13 cellular contexts compared by ENCODE assay signal in genomic region chr1:164712131-164713031, GRCh38.
DNase-seq lines count a peak whose midpoint lies in the region; ATAC-seq and TF ChIP-seq lines count a peak whose summit lies in the region.
"Had no signal": no experiment of that assay in that cellular context is flagged by ENCODE, and none has a peak within 500 bp of the region (broad histone marks: within the 10 kb centered on the region; RNA-seq: fewer than 3 reads in every experiment).

No MANE protein-coding gene starts in this region.

- peak overlapping the region; percentile 33 for H2AFZ ChIP-seq in IMR-90 (replicated peaks; ENCODE audit: low read length, poor library complexity)

- WGBS in IMR-90 (ENCODE audit: extremely low coverage in 2 of 2, insufficient read length in 1 of 2), 2 experiments: 66% methylated on average over 13 of the region's 25 CpGs; no CpG with 5 or more reads in 1 of the 2 experiments

- no peak for TF ChIP-seq POLR2A in IMR-90 (IDR thresholded peaks at IDR 0.05; ENCODE audit: low read depth, low read length)
- no peak for TF ChIP-seq POLR2A in breast epithelium (IDR thresholded peaks at IDR 0.05)
- no peak for TF ChIP-seq POLR2A in gastrocnemius medialis (IDR thresholded peaks at IDR 0.05)

- H2AK5ac ChIP-seq in IMR-90 (ENCODE audit: low read depth, low read length): peak overlapping the region; percentile 61

- no peak overlapping the region for H2AK9ac ChIP-seq in IMR-90 (replicated peaks; ENCODE audit: low read depth, low read length, poor library complexity)

- no peak for TF ChIP-seq RAD21 in IMR-90 (IDR thresholded peaks at IDR 0.05; ENCODE audit: low read length)

- no peak overlapping the region for H3K9ac ChIP-seq in IMR-90 (ENCODE audit: low read depth, low read length)
- H3K9ac ChIP-seq in iPS-20b (ENCODE audit: low read depth, low read length): peak overlapping the region; percentile 23; the same call in 1 of the 2 replicates

- H3K79me1 ChIP-seq in IMR-90 (ENCODE audit: low read depth in 1 of 2, low read length in 2 of 2): peaks cover 9 to 20% of the 10 kb centered on the region in 2 experiments; a peak in 2 of 4 replicates

- 0 out of 2 replicates have a peak overlapping the region, but pooled peaks have one; percentile 5 for H4K91ac ChIP-seq in IMR-90 (ENCODE audit: insufficient read depth, low read depth, low read length)

- H3K9me1 ChIP-seq in IMR-90 (ENCODE audit: insufficient read depth, low read length): peaks cover 16% of the 10 kb centered on the region; the same call in 1 of the 2 replicates

- H3K4me1 ChIP-seq in IMR-90 (ENCODE audit: control insufficient read depth, insufficient read depth, low read length) (peaks cover 24% of the 10 kb centered on the region), breast epithelium (peaks cover 0 to 3% of the 10 kb centered on the region in 2 donors), iPS-20b (ENCODE audit: insufficient read depth, low read length) (peaks cover 19% of the 10 kb centered on the region), gastrocnemius medialis (peaks cover 54 to 69% of the 10 kb centered on the region in 2 donors)

- peak; percentile 27 for DNase-seq in IMR-90
- DNase-seq in breast epithelium (ENCODE audit: low spot score in 2 of 2): no peak
- DNase-seq in gastrocnemius medialis: no peak
- DNase-seq in epidermal melanocyte (ENCODE audit: insufficient read length, low spot score): no peak
- DNase-seq in amygdala (lab: John Stamatoyannopoulos, UW): no peak
- DNase-seq: CD4-positive, alpha-beta memory T cell; head of caudate nucleus; NCI-H774 had no signal

- H3K4me3 ChIP-seq in IMR-90 (ENCODE audit: insufficient read depth, low read depth, low read length) (no peak overlapping the region), breast epithelium (no peak overlapping the region), iPS-20b (ENCODE audit: low read length) (no peak overlapping the region), gastrocnemius medialis (no peak overlapping the region)
- H3K4me3 ChIP-seq: HAP-1 had no signal

- BruUV-seq in IMR-90 (replicated peaks; lab: Mats Ljungman, UMichigan): no TSS peak

- 0 out of 2 replicates have a peak overlapping the region, but pooled peaks have one; percentile 9 for H2BK120ac ChIP-seq in IMR-90 (ENCODE audit: low read depth, low read length)

- peak overlapping the region; percentile 90; the same call in 1 of the 3 replicates for H2BK15ac ChIP-seq in IMR-90 (ENCODE audit: low read depth, low read length)

- H3K14ac ChIP-seq in IMR-90 (replicated peaks; ENCODE audit: low read depth, low read length): 0 out of 2 replicates have a peak overlapping the region, but pooled peaks have one; percentile 18

- TF ChIP-seq CTCF in IMR-90 (conservative IDR thresholded peaks at IDR 0.05; ENCODE audit: low read depth, low read length): no peak
- no peak for TF ChIP-seq CTCF in breast epithelium (IDR thresholded peaks at IDR 0.05)
- no peak for TF ChIP-seq CTCF in gastrocnemius medialis (IDR thresholded peaks at IDR 0.05 in 4 of 5, conservative IDR thresholded peaks at IDR 0.05 in 1 of 5)

- H3K36me3 ChIP-seq in IMR-90 (ENCODE audit: control insufficient read depth, insufficient read depth, low read length) (no peaks in the 10 kb centered on the region), breast epithelium (no peaks in the 10 kb centered on the region), iPS-20b (ENCODE audit: insufficient read depth, low read depth, low read length) (no peaks in the 10 kb centered on the region; the same call in 1 of the 2 replicates), gastrocnemius medialis (no peaks in the 10 kb centered on the region)
- H3K36me3 ChIP-seq: HAP-1 had no signal

- ATAC-seq in IMR-90 (ENCODE audit: low read depth) (no peak), gastrocnemius medialis (no peak), HG03469 (IDR thresholded peaks at IDR 0.05; ENCODE audit: unreplicated experiment) (no peak), HG02840 (IDR thresholded peaks at IDR 0.05; ENCODE audit: low FRiP score, unreplicated experiment) (no peak)
- ATAC-seq: stimulated activated memory B cell treated with anti-CD40 and anti-IgM and Interleukin-4, amounts not matched to agents 10 μg/mL and 1 μg/mL and 100 μg/mL, for 72 hours had no signal

- H3K56ac ChIP-seq in IMR-90 (ENCODE audit: extremely low read depth, insufficient read depth, low read length): no peak overlapping the region

- H2BK20ac ChIP-seq in IMR-90 (ENCODE audit: low read depth, low read length): no peak overlapping the region

- H3K27me3 ChIP-seq in IMR-90 (ENCODE audit: control insufficient read depth, insufficient read depth, low read length) (no peaks in the 10 kb centered on the region), breast epithelium (no peaks in the 10 kb centered on the region), iPS-20b (ENCODE audit: insufficient read depth, low read length) (no peaks in the 10 kb centered on the region), gastrocnemius medialis (no peaks in the 10 kb centered on the region)

- in situ Hi-C loops in IMR-90 (cut with MboI; ENCODE audit: low sequenced_read_pairs): no loop called here
- in situ Hi-C loops in gastrocnemius medialis (cut with MboI; ENCODE audit: low sequenced_read_pairs in 4 of 4): no loop called here

- dilution Hi-C loops in IMR-90 (cut with HindIII; ENCODE audit: low sequenced_read_pairs, unreplicated experiment): no loop called here

- H3K23ac ChIP-seq in IMR-90 (ENCODE audit: low read depth, low read length): 0 out of 2 replicates have a peak overlapping the region, but pooled peaks have one; percentile 35

- 0 out of 2 replicates have a peak, but pooled peaks cover 5% of the 10 kb centered on the region for H4K20me1 ChIP-seq in IMR-90 (ENCODE audit: insufficient read depth, low read length)

- peak overlapping the region; percentile 33; the same call in 1 of the 2 replicates for H3K18ac ChIP-seq in IMR-90 (ENCODE audit: low read depth, low read length)

- no peaks in the 10 kb centered on the region for H3K9me3 ChIP-seq in IMR-90 (ENCODE audit: control insufficient read depth, insufficient read depth, low read length)
- H3K9me3 ChIP-seq in breast epithelium: no peaks in the 10 kb centered on the region
- no peaks in the 10 kb centered on the region for H3K9me3 ChIP-seq in iPS-20b (ENCODE audit: insufficient read depth, low read depth, low read length)
- H3K9me3 ChIP-seq in gastrocnemius medialis: no peaks in the 10 kb centered on the region
- H3K9me3 ChIP-seq: HAP-1 had no signal

- no peak overlapping the region for H3K4ac ChIP-seq in IMR-90 (ENCODE audit: low read depth, low read length)

- CTCF ChIA-PET in IMR-90 (lab: Yijun Ruan, JAX): no interaction called here

- POLR2A ChIA-PET in IMR-90 (lab: Charles Lee; ENCODE audit: unreplicated experiment): no interaction called here

- H3K4me2 ChIP-seq in IMR-90 (ENCODE audit: low read depth, low read length): no peak overlapping the region

- peak overlapping the region; percentile 0 to 69; a peak in 2 of 4 replicates for H4K8ac ChIP-seq in IMR-90 (ENCODE audit: low read depth in 2 of 2, low read length in 2 of 2)

- H2BK5ac ChIP-seq in IMR-90 (ENCODE audit: low read depth, low read length, poor library complexity, severe bottlenecking): no peak overlapping the region

- H4K5ac ChIP-seq in IMR-90 (ENCODE audit: low read depth, low read length): peak overlapping the region; percentile 16; the same call in 1 of the 2 replicates

- no peak overlapping the region for H3K27ac ChIP-seq in IMR-90 (ENCODE audit: insufficient read depth, low read length)
- H3K27ac ChIP-seq in breast epithelium: peak overlapping the region; percentile 48 to 69
- peak overlapping the region; percentile 32 for H3K27ac ChIP-seq in iPS-20b (ENCODE audit: low read length)
- peak overlapping the region; percentile 43 to 68 (median 56) for H3K27ac ChIP-seq in gastrocnemius medialis

- intact Hi-C loops in IMR-90 (cut with micrococcal nuclease): no loop called here
- intact Hi-C loops in breast epithelium (cut with DNase I; ENCODE audit: low total_unique reads): no loop called here
- intact Hi-C loops in gastrocnemius medialis (cut with DNase I; ENCODE audit: low total_unique reads): no loop called here

TF ChIP-seq in IMR-90, 13 proteins besides CTCF, POLR2A, EP300 and RAD21:
- TF ChIP-seq USF2 (IDR thresholded peaks at IDR 0.05; ENCODE audit: low read depth, low read length): no peak
- no peak for TF ChIP-seq MXI1 (IDR thresholded peaks at IDR 0.05; ENCODE audit: borderline replicate concordance, low read depth, low read length)
- TF ChIP-seq BHLHE40 (IDR thresholded peaks at IDR 0.05; ENCODE audit: low read depth, low read length): no peak
- no peak for TF ChIP-seq SMC3 (IDR thresholded peaks at IDR 0.05; ENCODE audit: low read depth, low read length)
- no peak for TF ChIP-seq RCOR1 (IDR thresholded peaks at IDR 0.05; ENCODE audit: insufficient replicate concordance, low read length)
- TF ChIP-seq CHD1 (IDR thresholded peaks at IDR 0.05; ENCODE audit: low read depth, low read length): no peak
- TF ChIP-seq NFE2L2 (IDR thresholded peaks at IDR 0.05; ENCODE audit: low read depth, low read length): no peak
TF ChIP-seq in IMR-90: peak in this region for 0.
